In the genomic region with DNA sequence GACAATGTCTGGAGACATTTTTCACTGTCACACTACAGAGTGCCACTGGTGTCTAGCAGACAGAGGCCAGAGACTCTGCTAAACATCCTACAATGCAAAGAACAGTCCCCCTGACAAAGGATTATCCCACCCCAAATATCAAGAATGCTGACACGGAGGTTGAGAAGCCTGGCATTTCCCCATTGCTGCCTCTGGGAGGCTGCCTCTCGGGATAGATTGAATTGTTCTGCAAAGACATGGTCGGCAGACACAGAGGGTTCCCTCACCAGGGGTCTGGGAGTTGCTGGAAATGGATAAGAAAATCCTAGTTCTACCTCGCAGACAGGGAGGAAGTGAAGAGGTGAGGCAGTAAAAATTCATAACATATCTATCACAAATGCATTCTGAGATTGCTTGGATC, we compare ENCODE assay signal across 20 cellular contexts.
DNase-seq lines count a peak whose midpoint lies in the region; ATAC-seq and TF ChIP-seq lines count a peak whose summit lies in the region.
"Had no signal": no experiment of that assay in that cellular context is flagged by ENCODE, and none has a peak within 500 bp of the region (broad histone marks: within the 10 kb centered on the region; RNA-seq: fewer than 3 reads in every experiment).

No MANE protein-coding gene starts in this region.

- no peak for ATAC-seq in activated naive CD8-positive, alpha-beta T cell treated with anti-CD3 and anti-CD28 coated beads, Interleukin-2, amount 50 U/mL, for 24 hours
- ATAC-seq: GM12878, HCT116, HepG2 had no signal

- peaks cover 0 to 8% (median 4%) of the 10 kb centered on the region in 5 experiments for H3K9me3 Mint-ChIP-seq in brain
- H3K9me3 Mint-ChIP-seq in neural progenitor cell = peaks cover 16% of the 10 kb centered on the region
- peaks cover 48% of the 10 kb centered on the region for H3K9me3 Mint-ChIP-seq in HFFc6
- no peaks in the 10 kb centered on the region for H3K9me3 Mint-ChIP-seq in activated naive CD8-positive, alpha-beta T cell treated with anti-CD3 and anti-CD28 coated beads, Interleukin-2, amount 50 U/mL, for 24 hours
- H3K9me3 Mint-ChIP-seq: CD4-positive, CD25-positive, alpha-beta regulatory T cell; CD8-positive, alpha-beta memory T cell; IgD-negative memory B cell had no signal

- H3K9ac ChIP-seq in neural progenitor cell = no peak overlapping the region
- H3K9ac ChIP-seq: GM23248 had no signal

- H3K36me3 Mint-ChIP-seq in brain (peaks cover 3% of the 10 kb centered on the region), neural progenitor cell (peaks cover 6% of the 10 kb centered on the region), HFFc6 (ENCODE audit: low read depth) (no peaks in the 10 kb centered on the region)
- no peaks in the 10 kb centered on the region for H3K36me3 Mint-ChIP-seq in activated naive CD8-positive, alpha-beta T cell treated with anti-CD3 and anti-CD28 coated beads, Interleukin-2, amount 50 U/mL, for 24 hours (ENCODE audit: low read depth)
- H3K36me3 Mint-ChIP-seq: CD4-positive, CD25-positive, alpha-beta regulatory T cell; CD8-positive, alpha-beta memory T cell had no signal

- H4K20me1 ChIP-seq in neural progenitor cell (ENCODE audit: low read depth) = no peaks in the 10 kb centered on the region

- no peak for TF ChIP-seq CTCF in brain (conservative IDR thresholded peaks at IDR 0.05)
- TF ChIP-seq CTCF in neural progenitor cell (IDR thresholded peaks at IDR 0.05) = no peak
- no peak for TF ChIP-seq CTCF in HFFc6 (IDR thresholded peaks at IDR 0.05)
- no peak for TF ChIP-seq CTCF in uterus (IDR thresholded peaks at IDR 0.05)

- H3K27me3 Mint-ChIP-seq in brain = peaks cover 3% of the 10 kb centered on the region
- peaks cover 3% of the 10 kb centered on the region for H3K27me3 Mint-ChIP-seq in neural progenitor cell (ENCODE audit: insufficient read depth, low read depth)
- peaks cover 1% of the 10 kb centered on the region; the same call in 1 of the 2 replicates for H3K27me3 Mint-ChIP-seq in HFFc6 (ENCODE audit: insufficient read depth)
- H3K27me3 Mint-ChIP-seq in activated naive CD8-positive, alpha-beta T cell treated with anti-CD3 and anti-CD28 coated beads, Interleukin-2, amount 50 U/mL, for 24 hours = no peaks in the 10 kb centered on the region
- H3K27me3 Mint-ChIP-seq: CD4-positive, CD25-positive, alpha-beta regulatory T cell; IgD-negative memory B cell had no signal

- no peaks in the 10 kb centered on the region for H3K79me2 ChIP-seq in neural progenitor cell (ENCODE audit: low read depth)

- peaks cover 89% of the 10 kb centered on the region for H3K4me1 Mint-ChIP-seq in brain
- H3K4me1 Mint-ChIP-seq in neural progenitor cell = peaks cover 56% of the 10 kb centered on the region
- no peaks in the 10 kb centered on the region for H3K4me1 Mint-ChIP-seq in HFFc6 (ENCODE audit: low read depth)
- H3K4me1 Mint-ChIP-seq in activated naive CD8-positive, alpha-beta T cell treated with anti-CD3 and anti-CD28 coated beads, Interleukin-2, amount 50 U/mL, for 24 hours = peaks cover 2% of the 10 kb centered on the region
- H3K4me1 Mint-ChIP-seq: CD4-positive, CD25-positive, alpha-beta regulatory T cell had no signal

- no peaks in the 10 kb centered on the region for H3K9me3 ChIP-seq in neural progenitor cell (ENCODE audit: low read depth)
- no peaks in the 10 kb centered on the region for H3K9me3 ChIP-seq in uterus
- H3K9me3 ChIP-seq: BE2C had no signal

- no peak overlapping the region for H3K4me2 ChIP-seq in neural progenitor cell

- peaks cover 34% of the 10 kb centered on the region for H3K4me1 ChIP-seq in neural progenitor cell
- peaks cover 0 to 3% of the 10 kb centered on the region in 2 donors for H3K4me1 ChIP-seq in uterus
- H3K4me1 ChIP-seq: BE2C had no signal

- no peak overlapping the region for H3K27ac ChIP-seq in neural progenitor cell
- H3K27ac ChIP-seq in uterus = no peak overlapping the region
- H3K27ac ChIP-seq: GM23248 had no signal

- DNase-seq in iPS-NIHi7 (ENCODE audit: extremely low spot score) (peak; percentile 29), neural progenitor cell (ENCODE audit: low spot score) (no peak), HFFc6 (no peak), uterus (no peak), KG1 (lab: John Stamatoyannopoulos, UW) (no peak)
- DNase-seq in activated naive CD8-positive, alpha-beta T cell treated with anti-CD3 and anti-CD28 coated beads, Interleukin-2, amount 50 U/mL, for 24 hours = no peak
- DNase-seq: BE2C; C1 segment of cervical spinal cord; CD4-positive, CD25-positive, alpha-beta regulatory T cell; CD8-positive, alpha-beta memory T cell; COR-L47; DMS53; DND-41; EL; GM23248 had no signal

- H3K27me3 ChIP-seq in neural progenitor cell = no peaks in the 10 kb centered on the region
- H3K27me3 ChIP-seq in uterus = no peaks in the 10 kb centered on the region
- H3K27me3 ChIP-seq: BE2C had no signal

- H3K27ac Mint-ChIP-seq in brain (peak overlapping the region in 4 of 5 experiments; percentile 39 to 97 (median 70)), neural progenitor cell (peak overlapping the region; percentile 18), HFFc6 (no peak overlapping the region)
- H3K27ac Mint-ChIP-seq in activated naive CD8-positive, alpha-beta T cell treated with anti-CD3 and anti-CD28 coated beads, Interleukin-2, amount 50 U/mL, for 24 hours = no peak overlapping the region
- H3K27ac Mint-ChIP-seq: CD8-positive, alpha-beta memory T cell; IgD-negative memory B cell had no signal

- no peak overlapping the region for H2AFZ ChIP-seq in neural progenitor cell (replicated peaks)

- H3K36me3 ChIP-seq in neural progenitor cell = no peaks in the 10 kb centered on the region
- no peaks in the 10 kb centered on the region for H3K36me3 ChIP-seq in uterus
- H3K36me3 ChIP-seq: BE2C had no signal

- intact Hi-C loops in uterus (cut with DNase I; ENCODE audit: low total_unique reads) = no loop called here

- H3K4me3 ChIP-seq in neural progenitor cell (no peak overlapping the region), uterus (no peak overlapping the region)
- H3K4me3 ChIP-seq: GM12878, GM23248 had no signal

- TF ChIP-seq POLR2A in uterus (IDR thresholded peaks at IDR 0.05) = no peak

- H3F3A ChIP-seq in neural progenitor cell (ENCODE audit: low read depth) = peaks cover 15% of the 10 kb centered on the region

- H3K4me3 Mint-ChIP-seq in brain (peak overlapping the region in 1 of 5 experiments; percentile 29), neural progenitor cell (no peak overlapping the region), HFFc6 (no peak overlapping the region)
- no peak overlapping the region for H3K4me3 Mint-ChIP-seq in activated naive CD8-positive, alpha-beta T cell treated with anti-CD3 and anti-CD28 coated beads, Interleukin-2, amount 50 U/mL, for 24 hours
- H3K4me3 Mint-ChIP-seq: CD4-positive, CD25-positive, alpha-beta regulatory T cell; CD8-positive, alpha-beta memory T cell; IgD-negative memory B cell had no signal

Comparison
In these comparisons a context has a peak if more than half of its experiments do, and no peak if none do; other contexts are left out.
1. H3K27ac Mint-ChIP-seq: peak in brain (4 of 5) and neural progenitor cell (single experiment); none in HFFc6 (single experiment) and activated naive CD8-positive, alpha-beta T cell treated with anti-CD3 and anti-CD28 coated beads, Interleukin-2, amount 50 U/mL, for 24 hours (single experiment).